22 cellular contexts compared by ENCODE assay signal in the genomic region with DNA sequence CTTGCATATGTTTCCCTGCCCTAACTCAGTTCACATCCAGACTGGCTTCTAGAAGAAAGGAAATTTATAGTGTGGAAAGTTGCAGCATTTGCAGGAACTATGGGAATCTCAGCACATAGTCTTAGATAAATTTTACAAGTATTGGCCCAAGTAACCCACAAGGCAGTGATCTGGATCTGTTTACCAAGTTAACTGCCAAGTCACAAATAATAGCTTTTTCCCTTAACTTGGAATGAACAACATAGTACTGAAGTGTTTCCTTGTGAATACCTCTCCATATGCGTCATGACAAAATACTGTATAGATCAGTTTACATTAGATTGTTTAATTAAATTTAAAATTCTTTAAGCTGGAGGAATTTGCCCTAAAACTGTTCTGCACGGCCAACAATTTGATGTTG.
A peak's percentile ranks its signal among the peaks of the same experiment; 100 is the strongest.
DNase-seq lines count a peak whose midpoint lies in the region; ATAC-seq, FAIRE-seq and TF ChIP-seq lines count a peak whose summit lies in the region.
"Had no signal": no experiment of that assay in that cellular context is flagged by ENCODE, and none has a peak within 500 bp of the region (broad histone marks: within the 10 kb centered on the region; RNA-seq: fewer than 3 reads in every experiment).

No MANE protein-coding gene starts in this region.

- WGBS in pancreas, 2 donors = 46 to 52% methylated on average over 2 of the region's 2 CpGs

- DNase-seq in AG08395 (ENCODE audit: low spot score) (peak; percentile 28), GM04504 (ENCODE audit: low read depth) (peak; percentile 33), colonic mucosa (no peak), pancreas (no peak), inferior parietal cortex (ENCODE audit: extremely low spot score) (no peak), GM10266 (ENCODE audit: extremely low spot score) (no peak), NCI-H2196 (lab: John Stamatoyannopoulos, UW; ENCODE audit: unreplicated experiment) (no peak)
- DNase-seq: activated CD4-positive, alpha-beta T cell treated with anti-CD3 and anti-CD28 coated beads for 48 hours; activated naive CD4-positive, alpha-beta T cell treated with Interleukin-2 at 50 U/mL for 16 hours; activated T-cell treated with anti-CD3 and anti-CD28 coated beads, Interleukin-2, amount 50 U/mL, for 48 hours; adrenal gland; effector CD4-positive, alpha-beta T cell; EL; foreskin melanocyte; GOT3; left cardiac atrium; mesenchymal stem cell; NCI-H446 treated with DMSO at 0.1 percent for 48 hours; NCI-H82; stimulated activated naive CD8-positive, alpha-beta T cell treated with anti-CD3 and anti-CD28 coated beads, Interleukin-15, amount 100 ng/mL, for 72 hours had no signal

- TF ChIP-seq CTCF in colonic mucosa (IDR thresholded peaks at IDR 0.05) (no peak), pancreas (IDR thresholded peaks at IDR 0.05) (no peak), GM10266 (IDR thresholded peaks at IDR 0.05; ENCODE audit: control insufficient read depth, insufficient read depth, low read depth, missing control alignments) (no peak)

- H3K36me3 ChIP-seq in colonic mucosa (no peaks in the 10 kb centered on the region), pancreas (no peaks in the 10 kb centered on the region)
- H3K36me3 ChIP-seq: adrenal gland, neutrophil had no signal

- H3K27ac ChIP-seq in colonic mucosa (peak overlapping the region; percentile 15), pancreas (peak overlapping the region in 1 of 4 donors; percentile 64)
- H3K27ac ChIP-seq: adrenal gland, neutrophil, tibial nerve had no signal

- peak in 3 of 4 donors; percentile 17 to 27 (median 26) for ATAC-seq in pancreas
- ATAC-seq: left cardiac atrium; stimulated activated naive CD8-positive, alpha-beta T cell treated with anti-CD3 and anti-CD28 coated beads, Interleukin-15, amount 100 ng/mL, for 72 hours had no signal

- no peak for FAIRE-seq in pancreas (lab: Jason Lieb, UNC)

- intact Hi-C loops in colonic mucosa (cut with DNase I) = no loop called here
- intact Hi-C loops in pancreas (cut with DNase I) = no loop called here

- H3K4me3 ChIP-seq in colonic mucosa (no peak overlapping the region), pancreas (no peak overlapping the region)
- H3K4me3 ChIP-seq: adrenal gland, tibial nerve had no signal

- H3K27me3 ChIP-seq in colonic mucosa (no peaks in the 10 kb centered on the region), pancreas (no peaks in the 10 kb centered on the region)
- H3K27me3 ChIP-seq: adrenal gland, neutrophil, tibial nerve had no signal

- H3K9me3 ChIP-seq in colonic mucosa (no peaks in the 10 kb centered on the region), pancreas (no peaks in the 10 kb centered on the region)
- H3K9me3 ChIP-seq: adrenal gland, neutrophil, tibial nerve had no signal

- no peak overlapping the region for H3K9ac ChIP-seq in colonic mucosa (ENCODE audit: low read depth in 2 of 2, low read length in 2 of 2)

- H3K4me1 ChIP-seq in colonic mucosa = peaks cover 4% of the 10 kb centered on the region
- H3K4me1 ChIP-seq in pancreas = peaks cover 23 to 31% (median 28%) of the 10 kb centered on the region in 3 donors
- H3K4me1 ChIP-seq: adrenal gland had no signal

Comparison
In these comparisons a context has a peak if more than half of its experiments do, and no peak if none do; other contexts are left out.
1. DNase-seq: peak in AG08395 (single experiment) and GM04504 (single experiment); none in colonic mucosa (single experiment), pancreas (0 of 6), inferior parietal cortex (single experiment), GM10266 (single experiment) and NCI-H2196 (single experiment).